12 cellular contexts compared by ENCODE assay signal in the genomic region with DNA sequence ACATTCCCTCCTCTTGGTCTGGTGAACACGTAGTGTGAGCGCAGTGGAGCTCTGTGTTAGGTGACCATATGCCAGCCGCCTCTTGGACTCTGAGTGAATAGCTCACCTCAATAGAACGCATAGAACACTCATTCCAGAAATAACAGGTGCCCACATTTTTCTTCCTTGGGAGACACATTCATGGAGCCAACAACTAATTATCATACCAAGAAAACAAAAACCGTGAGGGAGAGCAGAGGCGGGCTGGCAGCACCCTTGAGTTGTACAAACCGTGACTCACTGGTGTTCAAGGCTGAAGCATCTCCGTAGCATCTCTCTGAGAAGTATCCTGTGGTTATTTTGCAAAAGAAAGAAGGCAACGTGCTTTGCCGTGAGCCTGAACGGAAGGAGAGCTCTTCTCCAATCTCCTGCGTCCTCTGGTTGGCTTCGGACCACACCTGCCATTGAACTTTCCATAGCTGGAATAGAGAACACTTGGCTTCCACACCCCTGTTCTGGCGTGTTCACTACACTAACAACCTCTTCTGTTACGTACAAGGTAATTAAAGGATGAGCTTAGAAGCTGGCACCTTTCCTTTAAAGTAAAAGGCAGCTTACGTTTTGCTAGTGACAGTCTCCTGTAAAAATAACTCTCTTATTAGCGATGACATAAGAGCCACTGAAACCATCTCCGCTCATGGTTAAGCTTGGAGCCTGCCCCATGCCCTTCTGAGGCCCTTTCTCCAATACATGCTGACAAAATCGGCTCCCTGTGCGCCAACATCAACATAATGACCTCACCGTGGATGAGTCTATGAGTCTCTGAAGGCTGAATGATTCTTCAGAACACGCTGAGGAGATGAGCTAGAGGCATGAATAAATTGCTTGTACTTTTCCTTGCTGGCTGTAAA.
A peak's percentile ranks its signal among the peaks of the same experiment; 100 is the strongest.
DNase-seq lines count a peak whose midpoint lies in the region; ATAC-seq and TF ChIP-seq lines count a peak whose summit lies in the region.
"Had no signal": no experiment of that assay in that cellular context is flagged by ENCODE, and none has a peak within 500 bp of the region (broad histone marks: within the 10 kb centered on the region; RNA-seq: fewer than 3 reads in every experiment).

No MANE protein-coding gene starts in this region.

- H3K27me3 Mint-ChIP-seq in T-helper 2 cell treated with Interferon-gamma antibody and Interleukin-4, amounts not matched to agents 5 μg/mL and 100 μg/mL, for 36 hours (ENCODE audit: low read depth), result no peaks in the 10 kb centered on the region
- H3K27me3 Mint-ChIP-seq: activated naive CD8-positive, alpha-beta T cell treated with anti-CD3 and anti-CD28 coated beads for 36 hours had no signal

- CTCF ChIA-PET in AG04449 (lab: Yijun Ruan, JAX), result interaction anchor here (0.7 to 1.7 kb wide), 7 partner anchors 7 to 593 kb away, joined by 3 to 7 read pairs (median 3); no protein-coding TSS in a partner anchor

- POLR2A ChIA-PET in AG04449 (lab: Yijun Ruan, JAX), result interaction anchor here (0.7 to 1.1 kb wide), 2 partner anchors 177 to 181 kb away, joined by 3 read pairs; no protein-coding TSS in a partner anchor

- no peak overlapping the region for H3K4me3 ChIP-seq in AG04449 (ENCODE audit: low read depth, low read length)
- H3K4me3 ChIP-seq: uterus had no signal

- ATAC-seq in HG03460 (IDR thresholded peaks at IDR 0.05; ENCODE audit: unreplicated experiment) (no peak), HG02981 (IDR thresholded peaks at IDR 0.05; ENCODE audit: unreplicated experiment) (no peak)
- ATAC-seq: activated CD4-positive, CD25-positive, alpha-beta regulatory T cell treated with anti-CD3 and anti-CD28 coated beads, Interleukin-2, amount 50 U/mL, for 24 hours had no signal

- H3K27ac ChIP-seq in cingulate gyrus (ENCODE audit: low read depth, low read length), result peak overlapping the region; percentile 70
- H3K27ac ChIP-seq: uterus had no signal

- H3K27ac Mint-ChIP-seq in T-helper 2 cell treated with Interferon-gamma antibody and Interleukin-4, amounts not matched to agents 5 μg/mL and 100 μg/mL, for 36 hours, result no peak overlapping the region
- H3K27ac Mint-ChIP-seq: activated naive CD8-positive, alpha-beta T cell treated with anti-CD3 and anti-CD28 coated beads for 36 hours had no signal

- peaks cover 22% of the 10 kb centered on the region for H3K4me1 Mint-ChIP-seq in T-helper 2 cell treated with Interferon-gamma antibody and Interleukin-4, amounts not matched to agents 5 μg/mL and 100 μg/mL, for 36 hours (ENCODE audit: low read depth)

- DNase-seq in AG04449 (ENCODE audit: low read depth, low spot score), result peak; percentile 98
- DNase-seq in NCI-H187 (lab: John Stamatoyannopoulos, UW), result peak; percentile 39 to 52
- peak; percentile 50 for DNase-seq in medulla oblongata (ENCODE audit: extremely low spot score)
- DNase-seq in T-helper 2 cell treated with Interferon-gamma antibody and Interleukin-4, amounts not matched to agents 5 μg/mL and 100 μg/mL, for 36 hours (ENCODE audit: low spot score), result no peak
- DNase-seq in GM19240 (ENCODE audit: insufficient read length, low spot score), result no peak
- DNase-seq: activated naive CD8-positive, alpha-beta T cell treated with anti-CD3 and anti-CD28 coated beads for 36 hours; BE2C; uterus had no signal

- H3K36me3 Mint-ChIP-seq in T-helper 2 cell treated with Interferon-gamma antibody and Interleukin-4, amounts not matched to agents 5 μg/mL and 100 μg/mL, for 36 hours (ENCODE audit: low read depth), result no peaks in the 10 kb centered on the region
- H3K36me3 Mint-ChIP-seq: activated naive CD8-positive, alpha-beta T cell treated with anti-CD3 and anti-CD28 coated beads for 36 hours had no signal

- no peaks in the 10 kb centered on the region for H3K9me3 Mint-ChIP-seq in T-helper 2 cell treated with Interferon-gamma antibody and Interleukin-4, amounts not matched to agents 5 μg/mL and 100 μg/mL, for 36 hours
- H3K9me3 Mint-ChIP-seq: activated naive CD8-positive, alpha-beta T cell treated with anti-CD3 and anti-CD28 coated beads for 36 hours had no signal

- H3K4me3 Mint-ChIP-seq in T-helper 2 cell treated with Interferon-gamma antibody and Interleukin-4, amounts not matched to agents 5 μg/mL and 100 μg/mL, for 36 hours, result no peak overlapping the region
- H3K4me3 Mint-ChIP-seq: activated naive CD8-positive, alpha-beta T cell treated with anti-CD3 and anti-CD28 coated beads for 36 hours had no signal

- no peak for TF ChIP-seq CTCF in AG04449 (IDR thresholded peaks at IDR 0.05; ENCODE audit: insufficient read depth, low read length, missing control alignments)

Comparison
In these comparisons a context has a peak if more than half of its experiments do, and no peak if none do; other contexts are left out.
1. DNase-seq: peak in AG04449 (single experiment), NCI-H187 (2 of 2) and medulla oblongata (single experiment); none in T-helper 2 cell treated with Interferon-gamma antibody and Interleukin-4, amounts not matched to agents 5 μg/mL and 100 μg/mL, for 36 hours (single experiment) and GM19240 (single experiment).